Comparison of ENCODE assay signal across 16 cellular contexts in the genomic region with DNA sequence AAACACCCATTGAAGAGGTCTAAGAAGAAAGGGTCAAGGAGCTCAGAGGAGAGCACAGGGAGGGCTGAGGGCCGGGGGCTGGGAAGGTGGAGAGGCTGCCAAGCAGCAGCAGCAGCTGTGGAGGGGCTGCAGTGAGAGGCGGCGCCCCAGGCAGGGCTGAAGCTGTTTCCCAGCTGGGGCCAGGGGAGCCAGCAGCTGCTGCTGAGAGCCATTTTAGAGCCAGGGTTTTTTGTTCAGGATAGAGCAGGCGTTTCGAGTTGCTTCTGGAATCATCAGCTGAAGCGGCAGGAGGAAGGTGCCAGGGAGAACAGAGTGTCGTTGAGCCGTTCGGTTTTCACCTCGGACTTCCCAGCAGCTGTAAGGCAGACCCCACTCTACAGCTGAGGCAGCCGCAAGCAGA.
DNase-seq lines count a peak whose midpoint lies in the region; ATAC-seq and TF ChIP-seq lines count a peak whose summit lies in the region.
"Had no signal": no experiment of that assay in that cellular context is flagged by ENCODE, and none has a peak within 500 bp of the region (broad histone marks: within the 10 kb centered on the region; RNA-seq: fewer than 3 reads in every experiment).

No MANE protein-coding gene starts in this region.

- intact Hi-C loops in left ventricle myocardium inferior (cut with micrococcal nuclease) (no loop called here), testis (cut with DNase I; ENCODE audit: low total_unique reads) (no loop called here)

- TF ChIP-seq CTCF in left ventricle myocardium inferior (IDR thresholded peaks at IDR 0.05; ENCODE audit: borderline replicate concordance) (no peak), right atrium auricular region (IDR thresholded peaks at IDR 0.05) (no peak), testis (IDR thresholded peaks at IDR 0.05) (no peak)

- H3K4me3 ChIP-seq in left ventricle myocardium inferior = peak overlapping the region; percentile 10
- H3K4me3 ChIP-seq in right atrium auricular region = no peak overlapping the region
- no peak overlapping the region for H3K4me3 ChIP-seq in testis
- H3K4me3 ChIP-seq: cardiac muscle cell, GM23248, right lobe of liver had no signal

- no peak for ATAC-seq in GM21390 (IDR thresholded peaks at IDR 0.05; ENCODE audit: unreplicated experiment)
- ATAC-seq in GM19467 (IDR thresholded peaks at IDR 0.05; ENCODE audit: unreplicated experiment) = no peak

- H3K36me3 ChIP-seq in left ventricle myocardium inferior (peaks cover 10% of the 10 kb centered on the region), right atrium auricular region (peaks cover 10% of the 10 kb centered on the region), testis (ENCODE audit: low read depth, missing control alignments) (no peaks in the 10 kb centered on the region)

- H3K27me3 ChIP-seq in left ventricle myocardium inferior (ENCODE audit: low read depth) (no peaks in the 10 kb centered on the region), right atrium auricular region (no peaks in the 10 kb centered on the region), testis (no peaks in the 10 kb centered on the region)
- H3K27me3 ChIP-seq: cardiac muscle cell, right lobe of liver had no signal

- no peak overlapping the region for H3K27ac ChIP-seq in left ventricle myocardium inferior (replicated peaks)
- no peak overlapping the region for H3K27ac ChIP-seq in right atrium auricular region
- peak overlapping the region; percentile 16 to 58 for H3K27ac ChIP-seq in testis
- H3K27ac ChIP-seq: cardiac muscle cell, GM23248, right lobe of liver had no signal

- DNase-seq in left ventricle myocardium inferior (no peak), right atrium auricular region (ENCODE audit: low spot score) (no peak), NCI-H2227 treated with DMSO at 0.1 percent for 48 hours (lab: John Stamatoyannopoulos, UW) (peak; percentile 31), left kidney (ENCODE audit: low read depth, low spot score) (peak; percentile 67), testis (no peak)
- DNase-seq in activated CD4-positive, CD25-positive, alpha-beta regulatory T cell (lab: John Stamatoyannopoulos, UW) = no peak
- DNase-seq: activated naive CD8-positive, alpha-beta T cell treated with anti-CD3 and anti-CD28 coated beads, Interleukin-2, amount 10 ng/mL, durations not matched to agents 7 days and 5 days; effector CD8-positive, alpha-beta T cell; GM23248; islet precursor cell; KG1; NCI-H1436; right lobe of liver had no signal

- H3K9me3 ChIP-seq in left ventricle myocardium inferior (replicated peaks) (no peaks in the 10 kb centered on the region), right atrium auricular region (no peaks in the 10 kb centered on the region), testis (no peaks in the 10 kb centered on the region)
- H3K9me3 ChIP-seq: right lobe of liver had no signal

- WGBS in testis, 2 donors = 52 to 74% methylated on average over 11 of the region's 11 CpGs

- H3K4me1 ChIP-seq in left ventricle myocardium inferior (peaks cover 7% of the 10 kb centered on the region), right atrium auricular region (no peaks in the 10 kb centered on the region), testis (no peaks in the 10 kb centered on the region)
- H3K4me1 ChIP-seq: right lobe of liver had no signal

- no peak for TF ChIP-seq POLR2A in testis (IDR thresholded peaks at IDR 0.05)

Comparison
In these comparisons a context has a peak if more than half of its experiments do, and no peak if none do; other contexts are left out.
1. DNase-seq: peak in NCI-H2227 treated with DMSO at 0.1 percent for 48 hours (single experiment) and left kidney (single experiment); none in left ventricle myocardium inferior (single experiment), right atrium auricular region (single experiment), testis (single experiment) and activated CD4-positive, CD25-positive, alpha-beta regulatory T cell (0 of 4).
2. H3K27ac ChIP-seq: peak in testis (2 of 2); none in left ventricle myocardium inferior (single experiment) and right atrium auricular region (0 of 2).